Comparison of ENCODE assay signal across 18 cellular contexts in the genomic region with DNA sequence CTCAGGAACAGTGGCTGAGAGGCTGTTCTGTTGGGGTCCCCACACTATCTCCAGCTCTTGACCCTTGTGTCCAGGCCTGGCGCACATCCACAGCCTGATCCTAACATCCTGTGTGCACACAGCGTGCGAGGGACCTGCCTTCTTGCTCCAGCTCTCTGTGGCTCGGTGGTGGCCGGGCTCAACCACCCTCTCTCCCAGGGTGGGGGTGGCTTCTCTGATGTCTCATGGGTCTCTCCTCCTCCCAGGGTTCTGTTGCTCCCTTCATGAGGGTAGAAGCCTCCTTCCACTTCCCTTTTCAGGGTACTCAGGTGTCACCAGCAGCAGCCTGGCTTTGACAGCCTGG.
DNase-seq lines count a peak whose midpoint lies in the region; ATAC-seq, FAIRE-seq and TF ChIP-seq lines count a peak whose summit lies in the region.
"Had no signal": no experiment of that assay in that cellular context is flagged by ENCODE, and none has a peak within 500 bp of the region (broad histone marks: within the 10 kb centered on the region; RNA-seq: fewer than 3 reads in every experiment).

No MANE protein-coding gene starts in this region.

- POLR2A ChIA-PET in SK-N-SH (lab: Yijun Ruan, JAX), result no interaction called here
- POLR2A ChIA-PET in CD4-positive, alpha-beta T cell (lab: Charles Lee), result no interaction called here

- FAIRE-seq in GM12891 (lab: Jason Lieb, UNC), result no peak
- FAIRE-seq: A549 had no signal

- CTCF ChIA-PET in SK-N-SH (lab: Yijun Ruan, JAX), result no interaction called here
- CTCF ChIA-PET in CD4-positive, alpha-beta T cell (lab: Charles Lee), result no interaction called here

- no peak overlapping the region for H4K91ac ChIP-seq in neuronal stem cell (ENCODE audit: low read depth, low read length, poor library complexity)

- H3K9ac ChIP-seq in SK-N-SH (no peak overlapping the region), neuronal stem cell (ENCODE audit: low read depth, low read length, poor library complexity) (no peak overlapping the region)

- H3K4me3 ChIP-seq in SK-N-SH (ENCODE audit: low read depth in 2 of 2, low read length in 1 of 2) (no peak overlapping the region), neuronal stem cell (ENCODE audit: low read length in 2 of 2) (no peak overlapping the region)
- H3K4me3 ChIP-seq: A549 had no signal

- peaks cover 4% of the 10 kb centered on the region for H3K27me3 Mint-ChIP-seq in CD4-positive, alpha-beta T cell

- intact Hi-C loops in CD4-positive, alpha-beta T cell (cut with DNase I, micrococcal nuclease), result no loop called here

- no peak overlapping the region for H3K27ac ChIP-seq in SK-N-SH (ENCODE audit: low read depth in 2 of 2, low read length in 1 of 2)
- H3K27ac ChIP-seq in neuronal stem cell (replicated peaks; ENCODE audit: low read length), result no peak overlapping the region
- no peak overlapping the region for H3K27ac ChIP-seq in CD4-positive, alpha-beta T cell (ENCODE audit: low read depth, low read length)
- H3K27ac ChIP-seq: 22Rv1, A549, C4-2B had no signal

- no peak for ATAC-seq in SK-N-SH treated with all-trans-retinoic acid at 6 μM for 48 hours
- no peak for ATAC-seq in CD4-positive, alpha-beta T cell (ENCODE audit: poor library complexity)
- ATAC-seq: A549 had no signal

- H2BK15ac ChIP-seq in neuronal stem cell (ENCODE audit: low read length), result no peak overlapping the region

- H3K4me3 Mint-ChIP-seq in CD4-positive, alpha-beta T cell, result no peak overlapping the region
- H3K4me3 Mint-ChIP-seq: CD4-positive, alpha-beta memory T cell; H9 had no signal

- H4K8ac ChIP-seq in neuronal stem cell (ENCODE audit: low read depth, low read length), result no peak overlapping the region

- no peaks in the 10 kb centered on the region for H4K20me1 ChIP-seq in SK-N-SH (ENCODE audit: insufficient read depth)

- H3K9me2 ChIP-seq in SK-N-SH, result no peaks in the 10 kb centered on the region

- no peaks in the 10 kb centered on the region for H3K4me1 Mint-ChIP-seq in CD4-positive, alpha-beta T cell (ENCODE audit: low read depth)

- H3K36me3 Mint-ChIP-seq in CD4-positive, alpha-beta T cell (ENCODE audit: low read depth), result no peaks in the 10 kb centered on the region
- H3K36me3 Mint-ChIP-seq: CD4-positive, alpha-beta memory T cell had no signal

- no peaks in the 10 kb centered on the region for H3K79me2 ChIP-seq in SK-N-SH (ENCODE audit: insufficient read depth)

- H3K27ac Mint-ChIP-seq in CD4-positive, alpha-beta T cell, result no peak overlapping the region
- H3K27ac Mint-ChIP-seq: CD4-positive, alpha-beta memory T cell had no signal

- no peak for TF ChIP-seq CTCF in SK-N-SH (IDR thresholded peaks at IDR 0.05)
- TF ChIP-seq CTCF in CD4-positive, alpha-beta T cell (IDR thresholded peaks at IDR 0.05), result no peak

- no peak overlapping the region for H2BK5ac ChIP-seq in neuronal stem cell (ENCODE audit: low read length)

- no peaks in the 10 kb centered on the region for H3K79me1 ChIP-seq in neuronal stem cell (ENCODE audit: low read depth, low read length)

- H3K4me1 ChIP-seq in SK-N-SH (ENCODE audit: control insufficient read depth in 1 of 2, insufficient read depth in 2 of 2, low read depth in 1 of 2, low read length in 1 of 2), result peaks cover 0 to 10% of the 10 kb centered on the region in 2 experiments; a peak in 1 of 4 replicates
- peaks cover 0 to 3% of the 10 kb centered on the region in 2 donors for H3K4me1 ChIP-seq in neuronal stem cell (ENCODE audit: control insufficient read depth in 2 of 2, insufficient read depth in 1 of 2, low read depth in 1 of 2, low read length in 2 of 2)
- H3K4me1 ChIP-seq: A549 had no signal

- H2AFZ ChIP-seq in SK-N-SH (ENCODE audit: low read depth) (no peak overlapping the region), neuronal stem cell (ENCODE audit: low read length) (no peak overlapping the region)

- H2BK120ac ChIP-seq in neuronal stem cell (ENCODE audit: low read depth, low read length), result no peak overlapping the region

- H3K4ac ChIP-seq in neuronal stem cell (ENCODE audit: low read length), result no peak overlapping the region

- no peak for TF ChIP-seq POLR2A in GM12891 (IDR thresholded peaks at IDR 0.05; ENCODE audit: low read depth, low read length)

- no peak overlapping the region for H3K4me2 ChIP-seq in SK-N-SH
- no peak overlapping the region for H3K4me2 ChIP-seq in neuronal stem cell (ENCODE audit: insufficient read depth, low read length, poor library complexity, severe bottlenecking)
- H3K4me2 ChIP-seq: A549 had no signal

- H3K36me3 ChIP-seq in SK-N-SH (replicated peaks in 1 of 2; ENCODE audit: control insufficient read depth in 1 of 2, insufficient read depth in 2 of 2, low read length in 1 of 2) (no peaks in the 10 kb centered on the region), neuronal stem cell (replicated peaks in 1 of 2; ENCODE audit: control insufficient read depth in 2 of 2, insufficient read depth in 2 of 2, low read length in 2 of 2) (no peaks in the 10 kb centered on the region)

- H3K23ac ChIP-seq in neuronal stem cell (ENCODE audit: low read depth, low read length, poor library complexity), result no peak overlapping the region

- 60% methylated on average over 5 of the region's 5 CpGs for WGBS in SK-N-SH (ENCODE audit: low lambda C conversion rate)
- no CpG with 5 or more reads among the region's 5 CpGs for whole genome bisulfite sequencing in neuronal stem cell (ENCODE audit: extremely low coverage in 2 of 2, insufficient read length in 2 of 2, insufficient replicate concordance in 1 of 2), 2 donors

- TF ChIP-seq RAD21 in SK-N-SH (IDR thresholded peaks at IDR 0.05; ENCODE audit: low read length), result no peak

- peak overlapping the region; percentile 27 for H2AK5ac ChIP-seq in neuronal stem cell (ENCODE audit: low read depth, low read length)

- H3K18ac ChIP-seq in neuronal stem cell (ENCODE audit: low read length), result no peak overlapping the region

- no peaks in the 10 kb centered on the region for H3F3A ChIP-seq in SK-N-SH (replicated peaks; ENCODE audit: insufficient read depth)

- peak; percentile 8 for DNase-seq in SK-N-SH
- peak; percentile 30 for DNase-seq in ecto neural progenitor cell (ENCODE audit: low spot score)
- peak; percentile 71 for DNase-seq in mesenteric fat pad (ENCODE audit: low spot score)
- DNase-seq in neuronal stem cell (ENCODE audit: low spot score), result no peak
- DNase-seq in GM12891 (ENCODE audit: insufficient read length, low spot score), result no peak
- no peak for DNase-seq in CD4-positive, alpha-beta T cell
- DNase-seq in NCI-H345 (lab: John Stamatoyannopoulos, UW), result no peak
- DNase-seq: AML-193; CD4-positive, alpha-beta memory T cell; DMS153; DMS79; GDM1; GOT3 had no signal

- H3K9me3 ChIP-seq in SK-N-SH (no peaks in the 10 kb centered on the region), neuronal stem cell (replicated peaks in 1 of 2; ENCODE audit: control insufficient read depth in 2 of 2, insufficient read depth in 1 of 2, low read depth in 1 of 2, low read length in 2 of 2) (no peaks in the 10 kb centered on the region)
- H3K9me3 ChIP-seq in CD4-positive, alpha-beta T cell (ENCODE audit: control insufficient read depth, low read length), result no peaks in the 10 kb centered on the region
- H3K9me3 ChIP-seq: A549 had no signal

- H3K27me3 ChIP-seq in SK-N-SH (ENCODE audit: insufficient read depth) (no peaks in the 10 kb centered on the region), neuronal stem cell (ENCODE audit: control insufficient read depth in 3 of 3, insufficient read depth in 3 of 3, low read depth in 1 of 3, low read length in 3 of 3) (peaks cover 0 to 2% (median 0%) of the 10 kb centered on the region in 3 experiments)
- H3K27me3 ChIP-seq in CD4-positive, alpha-beta T cell (ENCODE audit: control insufficient read depth, insufficient read depth, low read length), result no peaks in the 10 kb centered on the region

- H3K14ac ChIP-seq in neuronal stem cell (ENCODE audit: low read length), result no peak overlapping the region

- no peaks in the 10 kb centered on the region for H3K9me3 Mint-ChIP-seq in CD4-positive, alpha-beta T cell
- H3K9me3 Mint-ChIP-seq: H9 had no signal

- no peak for TF ChIP-seq EP300 in SK-N-SH (IDR thresholded peaks at IDR 0.05; ENCODE audit: borderline replicate concordance in 1 of 2, low read depth in 1 of 2, low read length in 1 of 2)

- H2BK12ac ChIP-seq in neuronal stem cell (ENCODE audit: low read length), result no peak overlapping the region

TF ChIP-seq in SK-N-SH, 30 proteins besides CTCF, POLR2A, EP300 and RAD21:
- TF ChIP-seq RCOR1 (IDR thresholded peaks at IDR 0.05; ENCODE audit: low read length) (no peak), TAF1 (IDR thresholded peaks at IDR 0.05; ENCODE audit: borderline replicate concordance, low read depth, low read length) (no peak)
- TF ChIP-seq, protein P1, sequence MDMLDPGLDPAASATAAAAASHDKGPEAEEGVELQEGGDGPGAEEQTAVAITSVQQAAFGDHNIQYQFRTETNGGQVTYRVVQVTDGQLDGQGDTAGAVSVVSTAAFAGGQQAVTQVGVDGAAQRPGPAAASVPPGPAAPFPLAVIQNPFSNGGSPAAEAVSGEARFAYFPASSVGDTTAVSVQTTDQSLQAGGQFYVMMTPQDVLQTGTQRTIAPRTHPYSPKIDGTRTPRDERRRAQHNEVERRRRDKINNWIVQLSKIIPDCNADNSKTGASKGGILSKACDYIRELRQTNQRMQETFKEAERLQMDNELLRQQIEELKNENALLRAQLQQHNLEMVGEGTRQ (IDR thresholded peaks at IDR 0.05; ENCODE audit: borderline replicate concordance, low read depth, low read length), result no peak
TF ChIP-seq in SK-N-SH: peak in this region for 0.

TF ChIP-seq in SK-N-SH treated with all-trans-retinoic acid at 6 μM for 48 hours, 23 proteins besides CTCF, POLR2A, EP300 and RAD21:
- TF ChIP-seq CSDC2 (CRISPR knock-in tag; IDR thresholded peaks at IDR 0.05) (no peak), OSR1 (CRISPR knock-in tag; IDR thresholded peaks at IDR 0.05) (no peak), BACH2 (CRISPR knock-in tag; IDR thresholded peaks at IDR 0.05; ENCODE audit: borderline replicate concordance) (no peak), RARB (CRISPR knock-in tag; IDR thresholded peaks at IDR 0.05) (no peak)
TF ChIP-seq in SK-N-SH treated with all-trans-retinoic acid at 6 μM for 48 hours: peak in this region for 0.

TF ChIP-seq in GM12891, 5 proteins besides CTCF, POLR2A, EP300 and RAD21:
- no peak for TF ChIP-seq PAX5 (IDR thresholded peaks at IDR 0.05; ENCODE audit: insufficient read depth, low read length, severe bottlenecking)
- TF ChIP-seq POU2F2 (IDR thresholded peaks at IDR 0.05; ENCODE audit: low read depth, low read length), result no peak
- no peak for TF ChIP-seq TAF1 (IDR thresholded peaks at IDR 0.05; ENCODE audit: low read depth, low read length)
- no peak for TF ChIP-seq POLR2AphosphoS5 (IDR thresholded peaks at IDR 0.05; ENCODE audit: low read depth, low read length)
- TF ChIP-seq SPI1 (IDR thresholded peaks at IDR 0.05; ENCODE audit: low read depth, low read length), result no peak

Comparison
In these comparisons a context has a peak if more than half of its experiments do, and no peak if none do; other contexts are left out.
1. DNase-seq: peak in SK-N-SH (single experiment), ecto neural progenitor cell (single experiment) and mesenteric fat pad (single experiment); none in neuronal stem cell (single experiment), GM12891 (single experiment), CD4-positive, alpha-beta T cell (0 of 10) and NCI-H345 (single experiment).